In the genomic region with DNA sequence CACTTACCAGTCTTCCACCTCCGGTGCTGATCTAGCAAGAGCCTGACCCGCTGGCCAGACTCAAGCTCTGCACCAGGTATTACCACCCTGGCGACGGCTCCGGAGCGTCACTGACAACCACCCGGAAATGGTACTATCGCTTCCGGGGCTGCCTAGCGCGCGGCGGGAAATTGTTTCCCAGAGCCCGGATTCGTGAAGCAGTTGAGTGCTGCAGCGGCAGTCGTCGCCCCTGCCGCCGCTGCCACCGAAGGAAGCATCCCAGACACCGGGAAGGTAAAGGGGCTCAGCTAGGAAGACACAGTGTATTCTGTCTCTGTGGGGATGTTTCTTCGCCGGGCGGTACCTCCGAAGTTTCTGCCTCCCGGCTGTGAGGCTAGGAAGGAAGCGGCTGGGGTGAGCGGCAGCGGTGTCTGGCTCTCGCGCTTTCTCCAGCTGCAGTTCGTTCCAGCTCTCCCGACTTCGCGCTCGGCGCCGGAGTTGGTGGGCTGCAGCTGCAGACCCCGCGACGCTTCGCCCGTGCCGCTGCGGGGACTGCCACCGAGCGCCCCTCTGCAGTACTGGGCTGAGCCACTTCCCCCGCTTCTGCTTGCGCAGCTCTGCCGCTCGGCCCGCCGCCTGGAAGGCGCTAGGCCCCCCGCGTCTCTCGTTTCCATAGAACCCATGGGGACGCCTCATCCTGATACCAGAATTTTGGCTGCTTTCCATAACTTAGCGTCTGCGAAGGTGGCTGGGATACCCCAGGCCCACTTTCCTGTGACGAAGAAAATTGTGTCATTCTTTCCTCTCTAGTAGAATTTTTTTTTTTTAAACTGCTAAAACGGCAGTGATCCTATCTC, we compare ENCODE assay signal across 1 cellular context.
TF ChIP-seq lines count a peak whose summit lies in the region.

A gene with protein sequence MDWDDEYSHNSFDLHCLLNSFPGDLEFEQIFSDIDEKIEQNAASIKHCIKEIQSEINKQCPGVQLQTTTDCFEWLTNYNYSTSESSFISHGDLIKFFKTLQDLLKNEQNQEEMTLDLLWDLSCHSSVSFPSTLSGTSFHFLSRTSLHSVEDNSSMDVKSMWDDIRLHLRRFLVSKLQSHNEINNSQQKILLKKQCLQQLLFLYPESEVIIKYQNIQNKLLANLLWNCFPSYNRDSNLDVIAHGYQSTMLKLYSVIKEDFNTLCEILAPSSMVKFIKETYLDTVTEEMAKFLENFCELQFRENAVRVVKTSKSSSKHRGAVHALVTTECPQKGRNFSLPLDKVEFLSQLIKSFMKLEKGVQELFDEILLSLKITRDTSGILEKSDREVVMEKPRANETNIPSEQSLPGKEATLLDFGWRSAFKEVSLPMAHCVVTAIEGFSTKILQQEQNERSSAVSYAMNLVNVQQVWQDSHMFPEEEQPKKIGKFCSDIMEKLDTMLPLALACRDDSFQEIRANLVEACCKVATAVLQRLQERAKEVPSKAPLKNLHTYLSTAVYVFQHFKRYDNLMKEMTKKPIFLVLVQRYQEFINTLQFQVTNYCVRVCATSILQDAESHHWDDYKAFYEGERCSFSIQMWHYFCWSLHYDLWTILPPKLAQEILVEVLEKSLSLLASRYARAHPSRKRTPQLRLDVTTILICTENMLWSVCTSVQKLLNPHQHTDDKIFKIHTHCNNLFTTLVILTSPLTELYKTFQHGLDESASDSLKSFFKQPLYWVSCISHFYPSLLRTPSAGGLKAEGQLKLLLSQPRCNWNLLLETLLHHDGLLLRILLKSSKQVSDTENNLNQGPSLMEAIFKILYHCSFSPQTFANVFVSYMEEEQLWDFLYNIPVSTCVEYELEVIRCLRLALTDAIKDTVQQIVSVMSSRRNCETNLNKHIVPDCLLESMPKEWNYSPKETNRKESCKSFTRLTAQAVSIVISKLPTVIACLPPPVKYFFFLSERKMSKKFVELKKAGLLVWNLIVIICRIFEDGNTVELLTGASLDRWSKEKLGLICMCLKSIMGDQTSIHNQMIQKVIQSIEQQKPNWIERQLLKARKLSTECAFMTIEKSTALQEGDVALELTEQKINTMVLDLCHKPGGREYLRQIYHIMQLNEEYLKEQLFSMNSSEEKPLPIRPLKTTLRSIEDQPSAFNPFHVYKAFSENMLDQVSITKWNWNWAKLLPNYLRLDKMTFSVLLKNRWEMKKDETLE (N-terminal part only) (minus strand): TSS at position 112 of the 836 bp plus-strand sequence. CDS start 81,478 bp downstream, outside the sequence.
Gene SLF1, plus strand, starts transcription at position 177 of the 836 bp plus-strand sequence. CDS start 10,142 bp downstream, outside the sequence.

TF ChIP-seq in HepG2, 621 proteins besides CTCF, POLR2A, EP300 and RAD21 (continued from another document):
- no peak; the same call in 1 of the 2 replicates for TF ChIP-seq ZMYM3 (CRISPR knock-in tag; IDR thresholded peaks at IDR 0.05)
- no peak for TF ChIP-seq ZNF180 (CRISPR knock-in tag; IDR thresholded peaks at IDR 0.05; ENCODE audit: borderline replicate concordance, low read depth)
- TF ChIP-seq ARID2 (CRISPR knock-in tag; IDR thresholded peaks at IDR 0.05; ENCODE audit: borderline replicate concordance): 0 out of 2 replicates have a peak, but pooled peaks have one; percentile 43
- no peak for TF ChIP-seq PAX8 (CRISPR knock-in tag; IDR thresholded peaks at IDR 0.05; ENCODE audit: borderline replicate concordance)
- no peak for TF ChIP-seq MTF2 (CRISPR knock-in tag; IDR thresholded peaks at IDR 0.05; ENCODE audit: borderline replicate concordance)
- TF ChIP-seq CAMTA2 (CRISPR knock-in tag; IDR thresholded peaks at IDR 0.05; ENCODE audit: borderline replicate concordance): peak; percentile 65; the same call in 1 of the 2 replicates
- TF ChIP-seq, protein P1, sequence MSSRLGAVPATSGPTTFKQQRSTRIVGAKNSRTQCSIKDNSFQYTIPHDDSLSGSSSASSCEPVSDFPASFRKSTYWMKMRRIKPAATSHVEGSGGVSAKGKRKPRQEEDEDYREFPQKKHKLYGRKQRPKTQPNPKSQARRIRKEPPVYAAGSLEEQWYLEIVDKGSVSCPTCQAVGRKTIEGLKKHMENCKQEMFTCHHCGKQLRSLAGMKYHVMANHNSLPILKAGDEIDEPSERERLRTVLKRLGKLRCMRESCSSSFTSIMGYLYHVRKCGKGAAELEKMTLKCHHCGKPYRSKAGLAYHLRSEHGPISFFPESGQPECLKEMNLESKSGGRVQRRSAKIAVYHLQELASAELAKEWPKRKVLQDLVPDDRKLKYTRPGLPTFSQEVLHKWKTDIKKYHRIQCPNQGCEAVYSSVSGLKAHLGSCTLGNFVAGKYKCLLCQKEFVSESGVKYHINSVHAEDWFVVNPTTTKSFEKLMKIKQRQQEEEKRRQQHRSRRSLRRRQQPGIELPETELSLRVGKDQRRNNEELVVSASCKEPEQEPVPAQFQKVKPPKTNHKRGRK (CRISPR knock-in tag; IDR thresholded peaks at IDR 0.05): no peak
- TF ChIP-seq, protein P2, sequence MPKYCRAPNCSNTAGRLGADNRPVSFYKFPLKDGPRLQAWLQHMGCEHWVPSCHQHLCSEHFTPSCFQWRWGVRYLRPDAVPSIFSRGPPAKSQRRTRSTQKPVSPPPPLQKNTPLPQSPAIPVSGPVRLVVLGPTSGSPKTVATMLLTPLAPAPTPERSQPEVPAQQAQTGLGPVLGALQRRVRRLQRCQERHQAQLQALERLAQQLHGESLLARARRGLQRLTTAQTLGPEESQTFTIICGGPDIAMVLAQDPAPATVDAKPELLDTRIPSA (CRISPR knock-in tag; IDR thresholded peaks at IDR 0.05; ENCODE audit: borderline replicate concordance): no peak; the same call in 1 of the 2 replicates
- TF ChIP-seq SSRP1 (CRISPR knock-in tag; IDR thresholded peaks at IDR 0.05): no peak
- TF ChIP-seq CEBPB (IDR thresholded peaks at IDR 0.05; ENCODE audit: borderline replicate concordance, low read depth, low read length): no peak
- TF ChIP-seq ZNF496 (CRISPR knock-in tag; IDR thresholded peaks at IDR 0.05; ENCODE audit: insufficient replicate concordance): no peak
- TF ChIP-seq, protein P3, sequence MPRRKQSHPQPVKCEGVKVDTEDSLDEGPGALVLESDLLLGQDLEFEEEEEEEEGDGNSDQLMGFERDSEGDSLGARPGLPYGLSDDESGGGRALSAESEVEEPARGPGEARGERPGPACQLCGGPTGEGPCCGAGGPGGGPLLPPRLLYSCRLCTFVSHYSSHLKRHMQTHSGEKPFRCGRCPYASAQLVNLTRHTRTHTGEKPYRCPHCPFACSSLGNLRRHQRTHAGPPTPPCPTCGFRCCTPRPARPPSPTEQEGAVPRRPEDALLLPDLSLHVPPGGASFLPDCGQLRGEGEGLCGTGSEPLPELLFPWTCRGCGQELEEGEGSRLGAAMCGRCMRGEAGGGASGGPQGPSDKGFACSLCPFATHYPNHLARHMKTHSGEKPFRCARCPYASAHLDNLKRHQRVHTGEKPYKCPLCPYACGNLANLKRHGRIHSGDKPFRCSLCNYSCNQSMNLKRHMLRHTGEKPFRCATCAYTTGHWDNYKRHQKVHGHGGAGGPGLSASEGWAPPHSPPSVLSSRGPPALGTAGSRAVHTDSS (CRISPR knock-in tag; conservative IDR thresholded peaks at IDR 0.05): no peak
- peak; percentile 26; the same call in 1 of the 2 replicates for TF ChIP-seq ZNF605 (CRISPR knock-in tag; IDR thresholded peaks at IDR 0.05)
- no peak; the same call in 1 of the 2 replicates for TF ChIP-seq NKX3-1 (CRISPR knock-in tag; IDR thresholded peaks at IDR 0.05)
- no peak for TF ChIP-seq ZFP36 (IDR thresholded peaks at IDR 0.05; ENCODE audit: borderline replicate concordance, low read depth, low read length, partially characterized antibody)
- TF ChIP-seq JUNB (CRISPR knock-in tag; IDR thresholded peaks at IDR 0.05; ENCODE audit: borderline replicate concordance): no peak
- peak; percentile 70 for TF ChIP-seq CREM (IDR thresholded peaks at IDR 0.05)
- no peak for TF ChIP-seq CREM (CRISPR knock-in tag; IDR thresholded peaks at IDR 0.05)
- peak; percentile 30; the same call in 1 of the 2 replicates for TF ChIP-seq ZNF788 (CRISPR knock-in tag; IDR thresholded peaks at IDR 0.05; ENCODE audit: borderline replicate concordance)
- TF ChIP-seq KDM4B (CRISPR knock-in tag; IDR thresholded peaks at IDR 0.05): no peak
- peak; percentile 84 for TF ChIP-seq KDM2A (CRISPR knock-in tag; IDR thresholded peaks at IDR 0.05; ENCODE audit: borderline replicate concordance, low read depth)
- TF ChIP-seq CERS6 (CRISPR knock-in tag; IDR thresholded peaks at IDR 0.05): no peak
- no peak for TF ChIP-seq MAFG (CRISPR knock-in tag; IDR thresholded peaks at IDR 0.05)
- peak; percentile 59 for TF ChIP-seq RFXAP (CRISPR knock-in tag; IDR thresholded peaks at IDR 0.05; ENCODE audit: borderline replicate concordance)
- no peak for TF ChIP-seq NCOA2 (CRISPR knock-in tag; IDR thresholded peaks at IDR 0.05)
- TF ChIP-seq DNMT3B (CRISPR knock-in tag; conservative IDR thresholded peaks at IDR 0.05): no peak
- no peak for TF ChIP-seq ATF4 (CRISPR knock-in tag; IDR thresholded peaks at IDR 0.05)
- TF ChIP-seq, protein P4, sequence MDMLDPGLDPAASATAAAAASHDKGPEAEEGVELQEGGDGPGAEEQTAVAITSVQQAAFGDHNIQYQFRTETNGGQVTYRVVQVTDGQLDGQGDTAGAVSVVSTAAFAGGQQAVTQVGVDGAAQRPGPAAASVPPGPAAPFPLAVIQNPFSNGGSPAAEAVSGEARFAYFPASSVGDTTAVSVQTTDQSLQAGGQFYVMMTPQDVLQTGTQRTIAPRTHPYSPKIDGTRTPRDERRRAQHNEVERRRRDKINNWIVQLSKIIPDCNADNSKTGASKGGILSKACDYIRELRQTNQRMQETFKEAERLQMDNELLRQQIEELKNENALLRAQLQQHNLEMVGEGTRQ (IDR thresholded peaks at IDR 0.05; ENCODE audit: low read depth, low read length): no peak
- TF ChIP-seq, protein P4 (CRISPR knock-in tag; IDR thresholded peaks at IDR 0.05; ENCODE audit: borderline replicate concordance): no peak
- TF ChIP-seq HOXA9 (CRISPR knock-in tag; IDR thresholded peaks at IDR 0.05; ENCODE audit: borderline replicate concordance): no peak
- no peak for TF ChIP-seq ZBTB49 (CRISPR knock-in tag; IDR thresholded peaks at IDR 0.05; ENCODE audit: borderline replicate concordance)
- TF ChIP-seq RFX1 (IDR thresholded peaks at IDR 0.05): peak; percentile 85
- TF ChIP-seq, protein P5, sequence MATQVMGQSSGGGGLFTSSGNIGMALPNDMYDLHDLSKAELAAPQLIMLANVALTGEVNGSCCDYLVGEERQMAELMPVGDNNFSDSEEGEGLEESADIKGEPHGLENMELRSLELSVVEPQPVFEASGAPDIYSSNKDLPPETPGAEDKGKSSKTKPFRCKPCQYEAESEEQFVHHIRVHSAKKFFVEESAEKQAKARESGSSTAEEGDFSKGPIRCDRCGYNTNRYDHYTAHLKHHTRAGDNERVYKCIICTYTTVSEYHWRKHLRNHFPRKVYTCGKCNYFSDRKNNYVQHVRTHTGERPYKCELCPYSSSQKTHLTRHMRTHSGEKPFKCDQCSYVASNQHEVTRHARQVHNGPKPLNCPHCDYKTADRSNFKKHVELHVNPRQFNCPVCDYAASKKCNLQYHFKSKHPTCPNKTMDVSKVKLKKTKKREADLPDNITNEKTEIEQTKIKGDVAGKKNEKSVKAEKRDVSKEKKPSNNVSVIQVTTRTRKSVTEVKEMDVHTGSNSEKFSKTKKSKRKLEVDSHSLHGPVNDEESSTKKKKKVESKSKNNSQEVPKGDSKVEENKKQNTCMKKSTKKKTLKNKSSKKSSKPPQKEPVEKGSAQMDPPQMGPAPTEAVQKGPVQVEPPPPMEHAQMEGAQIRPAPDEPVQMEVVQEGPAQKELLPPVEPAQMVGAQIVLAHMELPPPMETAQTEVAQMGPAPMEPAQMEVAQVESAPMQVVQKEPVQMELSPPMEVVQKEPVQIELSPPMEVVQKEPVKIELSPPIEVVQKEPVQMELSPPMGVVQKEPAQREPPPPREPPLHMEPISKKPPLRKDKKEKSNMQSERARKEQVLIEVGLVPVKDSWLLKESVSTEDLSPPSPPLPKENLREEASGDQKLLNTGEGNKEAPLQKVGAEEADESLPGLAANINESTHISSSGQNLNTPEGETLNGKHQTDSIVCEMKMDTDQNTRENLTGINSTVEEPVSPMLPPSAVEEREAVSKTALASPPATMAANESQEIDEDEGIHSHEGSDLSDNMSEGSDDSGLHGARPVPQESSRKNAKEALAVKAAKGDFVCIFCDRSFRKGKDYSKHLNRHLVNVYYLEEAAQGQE (IDR thresholded peaks at IDR 0.05; ENCODE audit: borderline replicate concordance in 1 of 2, low read depth in 1 of 2, low read length in 2 of 2): no peak
- no peak for TF ChIP-seq ZKSCAN5 (CRISPR knock-in tag; IDR thresholded peaks at IDR 0.05)
